ENCODE assay signal across 17 cellular contexts in the genomic region with DNA sequence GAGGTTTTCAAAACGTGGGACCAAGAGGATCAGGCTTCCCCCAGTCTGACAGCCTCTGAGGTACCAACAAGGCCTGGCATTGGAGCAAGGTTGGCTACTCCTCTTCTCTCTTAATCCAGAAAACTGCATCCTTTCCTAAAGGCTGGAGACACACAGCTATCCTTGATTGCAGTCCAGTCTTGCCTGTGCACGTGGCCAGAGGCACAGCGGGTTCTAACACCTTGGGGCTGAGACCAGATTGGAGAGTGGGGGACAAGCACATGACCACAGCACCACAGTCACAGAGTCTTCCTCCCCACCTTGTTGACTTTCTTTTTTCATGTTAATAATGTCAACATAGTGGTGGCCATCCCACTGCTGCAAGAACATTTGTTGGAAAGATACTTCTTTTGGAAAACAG. TPM values are rescaled to one million over a fixed set of nuclear protein-coding genes. Genes with fewer than 3 reads are reported as not detected.
DNase-seq lines count a peak whose midpoint lies in the region; ATAC-seq, FAIRE-seq and TF ChIP-seq lines count a peak whose summit lies in the region.
"Had no signal": no experiment of that assay in that cellular context is flagged by ENCODE, and none has a peak within 500 bp of the region (broad histone marks: within the 10 kb centered on the region; RNA-seq: fewer than 3 reads in every experiment).

No MANE protein-coding gene starts in this region.

- H4K20me1 ChIP-seq in H1 (replicated peaks in 1 of 2; ENCODE audit: control insufficient read depth in 1 of 2, insufficient read depth in 2 of 2, low read length in 2 of 2) = peaks cover 0 to 2% of the 10 kb centered on the region in 2 experiments

- no peak overlapping the region for H4K5ac ChIP-seq in H1 (ENCODE audit: insufficient read length, low read depth, low read length)

- no peak for TF ChIP-seq RAD21 in H1 (IDR thresholded peaks at IDR 0.05 in 1 of 2, conservative IDR thresholded peaks at IDR 0.05 in 1 of 2; ENCODE audit: low read depth in 2 of 2, low read length in 2 of 2)

- TF ChIP-seq EP300 in H1 (IDR thresholded peaks at IDR 0.05; ENCODE audit: borderline replicate concordance in 1 of 2, low read depth in 2 of 2, low read length in 2 of 2) = no peak

- intact Hi-C loops in sciatic nerve (cut with DNase I) = no loop called here

- 59% methylated on average over 3 of the region's 3 CpGs; no CpG with 5 or more reads in 1 of the 2 experiments for WGBS in H1 (ENCODE audit: extremely low coverage in 1 of 2, insufficient coverage in 1 of 2, insufficient read length in 1 of 2, insufficient replicate concordance in 2 of 2, low coverage in 1 of 2, low lambda C conversion rate in 2 of 2, missing lambda C conversion rate in 1 of 2), 2 experiments

- peak overlapping the region; percentile 78 for H3K27ac ChIP-seq in caudate nucleus (ENCODE audit: low read depth, low read length)
- H3K27ac ChIP-seq in H1 (ENCODE audit: low read depth, low read length) = no peak overlapping the region

- CTCF ChIA-PET in H1 (lab: Charles Lee; ENCODE audit: partially characterized antibody) = interaction anchor here (0.6 kb wide), 1 partner anchor 142 kb away, joined by 3 read pairs; no protein-coding TSS in a partner anchor

- no peaks in the 10 kb centered on the region for H3K36me3 Mint-ChIP-seq in activated T-cell treated with anti-CD3 and anti-CD28 coated beads, Interleukin-2, amount 50 U/mL, for 72 hours (ENCODE audit: insufficient read depth in 2 of 2)

- H3K23me2 ChIP-seq in H1 (ENCODE audit: low read depth, low read length) = no peaks in the 10 kb centered on the region

- peaks cover 0 to 2% (median under 1%) of the 10 kb centered on the region in 4 experiments; a peak in 3 of 7 replicates for H3K4me1 ChIP-seq in H1 (replicated peaks in 1 of 4; ENCODE audit: control insufficient read depth in 3 of 4, insufficient read depth in 4 of 4, low read length in 3 of 4)
- H3K4me1 ChIP-seq: HAP-1 had no signal

- no peak overlapping the region for H3K27ac Mint-ChIP-seq in activated T-cell treated with anti-CD3 and anti-CD28 coated beads, Interleukin-2, amount 50 U/mL, for 72 hours
- H3K27ac Mint-ChIP-seq: B cell; CD4-positive, alpha-beta T cell; GM23338 had no signal

- no peak overlapping the region for H3K4ac ChIP-seq in H1 (replicated peaks; ENCODE audit: insufficient read length, low read depth, low read length)

- H2BK15ac ChIP-seq in H1 (ENCODE audit: low read length) = no peak overlapping the region

- no peak for FAIRE-seq in H1 (lab: Jason Lieb, UNC)
- FAIRE-seq: GM12878 had no signal

- H2BK12ac ChIP-seq in H1 (ENCODE audit: low read depth, low read length) = no peak overlapping the region; the same call in 1 of the 2 replicates

- no peaks in the 10 kb centered on the region for H3K27me3 ChIP-seq in H1 (replicated peaks in 1 of 4; ENCODE audit: control insufficient read depth in 3 of 4, extremely low read depth in 1 of 4, insufficient read depth in 3 of 4, low read length in 3 of 4)

- no peak overlapping the region for H3K23ac ChIP-seq in H1 (ENCODE audit: insufficient read length)

- ATAC-seq in sciatic nerve (peak; percentile 48), GM21367 (IDR thresholded peaks at IDR 0.05; ENCODE audit: unreplicated experiment) (no peak)
- ATAC-seq in activated T-cell treated with anti-CD3 and anti-CD28 coated beads, Interleukin-2, amount 50 U/mL, for 72 hours (replicated peaks in 1 of 2) = no peak
- ATAC-seq: GM12878, GM23338 had no signal

- H2BK5ac ChIP-seq in H1 (ENCODE audit: low read depth, low read length) = no peak overlapping the region

- H3K56ac ChIP-seq in H1 (replicated peaks; ENCODE audit: insufficient read length, low read depth, low read length) = no peak overlapping the region

- H3K36me3 ChIP-seq in H1 (ENCODE audit: control insufficient read depth in 2 of 4, insufficient read depth in 4 of 4, low read length in 3 of 4) = no peaks in the 10 kb centered on the region
- H3K36me3 ChIP-seq: HAP-1 had no signal

- no peak overlapping the region for H4K8ac ChIP-seq in H1 (ENCODE audit: extremely low read depth, insufficient read depth, low read length)

- no peak overlapping the region for H4K91ac ChIP-seq in H1 (replicated peaks; ENCODE audit: insufficient read length, low read length)

- H2BK120ac ChIP-seq in H1 (replicated peaks; ENCODE audit: low read depth, low read length) = no peak overlapping the region

- POLR2A ChIA-PET in H1 (lab: Charles Lee; ENCODE audit: partially characterized antibody) = interaction anchor here (0.7 kb wide), 1 partner anchor 13 kb away, joined by 3 read pairs; no protein-coding TSS in a partner anchor

- H3K4me3 Mint-ChIP-seq in activated T-cell treated with anti-CD3 and anti-CD28 coated beads, Interleukin-2, amount 50 U/mL, for 72 hours = no peak overlapping the region
- H3K4me3 Mint-ChIP-seq: B cell; CD4-positive, alpha-beta T cell; GM23338 had no signal

- peaks cover 5% of the 10 kb centered on the region for H3K27me3 Mint-ChIP-seq in activated T-cell treated with anti-CD3 and anti-CD28 coated beads, Interleukin-2, amount 50 U/mL, for 72 hours (ENCODE audit: low read depth)
- H3K27me3 Mint-ChIP-seq: CD4-positive, alpha-beta T cell had no signal

- H2AK5ac ChIP-seq in H1 (ENCODE audit: low read depth, low read length) = no peak overlapping the region

- peaks cover 12% of the 10 kb centered on the region for H3K79me1 ChIP-seq in H1 (ENCODE audit: low read depth, low read length)

- DNase-seq in G401 (ENCODE audit: low spot score) (peak; percentile 72), caudate nucleus (lab: John Stamatoyannopoulos, UW) (peak in 2 of 61 donors; percentile 39 to 55), H1 (ENCODE audit: low read depth in 1 of 2, low spot score in 2 of 2) (no peak), sciatic nerve (ENCODE audit: low spot score) (no peak), AG20443 (ENCODE audit: low spot score) (no peak), HPDE6-E6E7 (ENCODE audit: extremely low spot score) (no peak)
- DNase-seq in activated T-cell treated with anti-CD3 and anti-CD28 coated beads, Interleukin-2, amount 50 U/mL, for 72 hours = no peak
- DNase-seq: ACHN; Calu3; CD4-positive, alpha-beta T cell; DMS 273 treated with DMSO at 0.1 percent for 48 hours had no signal

- no peak overlapping the region for H3K18ac ChIP-seq in H1 (ENCODE audit: extremely low read depth, low read length)

- H3K4me1 Mint-ChIP-seq in activated T-cell treated with anti-CD3 and anti-CD28 coated beads, Interleukin-2, amount 50 U/mL, for 72 hours (ENCODE audit: low read depth) = no peaks in the 10 kb centered on the region
- H3K4me1 Mint-ChIP-seq: B cell had no signal

- no peak overlapping the region for H2AFZ ChIP-seq in H1 (ENCODE audit: low read length)
- H2AFZ ChIP-seq: GM23338 had no signal

- TF ChIP-seq CTCF in H1 (IDR thresholded peaks at IDR 0.05; ENCODE audit: control extremely low read depth in 1 of 3, insufficient read depth in 1 of 3, low read depth in 1 of 3, low read length in 3 of 3) = no peak

- in situ Hi-C loops in G401 (cut with HindIII; ENCODE audit: low sequenced_read_pairs) = no loop called here

- no peak overlapping the region for H3K4me2 ChIP-seq in H1 (ENCODE audit: insufficient read depth in 1 of 2, low read depth in 2 of 2, low read length in 2 of 2)
- H3K4me2 ChIP-seq: GM23338 had no signal

- no peaks in the 10 kb centered on the region for H3K79me2 ChIP-seq in H1 (ENCODE audit: control insufficient read depth in 1 of 2, insufficient read depth in 2 of 2, low read length in 2 of 2)

- H3K14ac ChIP-seq in H1 (ENCODE audit: insufficient read length) = no peak overlapping the region

- H3K9me3 ChIP-seq in H1 (ENCODE audit: insufficient read depth in 2 of 2, low read depth in 1 of 2, low read length in 1 of 2) = no peaks in the 10 kb centered on the region
- H3K9me3 ChIP-seq: HAP-1 had no signal

- H3K4me3 ChIP-seq in H1 (ENCODE audit: extremely low read depth in 1 of 4, insufficient read depth in 2 of 4, low read depth in 3 of 4, low read length in 4 of 4) = no peak overlapping the region
- H3K4me3 ChIP-seq: GM12878, GM23338, HAP-1 had no signal

- no peaks in the 10 kb centered on the region for H3K9me3 Mint-ChIP-seq in activated T-cell treated with anti-CD3 and anti-CD28 coated beads, Interleukin-2, amount 50 U/mL, for 72 hours
- H3K9me3 Mint-ChIP-seq: CD4-positive, alpha-beta T cell; GM23338 had no signal

- H3K9ac ChIP-seq in H1 (replicated peaks in 1 of 4; ENCODE audit: extremely low read depth in 1 of 4, low read depth in 3 of 4, low read length in 3 of 4) = no peak overlapping the region

- no peak for TF ChIP-seq POLR2A in H1 (IDR thresholded peaks at IDR 0.05; ENCODE audit: control extremely low read depth in 1 of 2, low read depth in 2 of 2, low read length in 2 of 2)

- no peak overlapping the region for H2BK20ac ChIP-seq in H1 (ENCODE audit: low read length)

TF ChIP-seq in H1, 55 proteins besides CTCF, POLR2A, EP300 and RAD21:
- TF ChIP-seq, protein P1, sequence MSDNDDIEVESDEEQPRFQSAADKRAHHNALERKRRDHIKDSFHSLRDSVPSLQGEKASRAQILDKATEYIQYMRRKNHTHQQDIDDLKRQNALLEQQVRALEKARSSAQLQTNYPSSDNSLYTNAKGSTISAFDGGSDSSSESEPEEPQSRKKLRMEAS (IDR thresholded peaks at IDR 0.05) = 0 out of 2 replicates have a peak, but pooled peaks have one; percentile 18
- TF ChIP-seq BCL11A (IDR thresholded peaks at IDR 0.05; ENCODE audit: low read depth in 2 of 2, low read length in 2 of 2) = no peak
- no peak for TF ChIP-seq SP2 (IDR thresholded peaks at IDR 0.05; ENCODE audit: low read length)
- TF ChIP-seq PHF8 (conservative IDR thresholded peaks at IDR 0.05; ENCODE audit: low read depth, low read length) = no peak
- TF ChIP-seq, protein P2, sequence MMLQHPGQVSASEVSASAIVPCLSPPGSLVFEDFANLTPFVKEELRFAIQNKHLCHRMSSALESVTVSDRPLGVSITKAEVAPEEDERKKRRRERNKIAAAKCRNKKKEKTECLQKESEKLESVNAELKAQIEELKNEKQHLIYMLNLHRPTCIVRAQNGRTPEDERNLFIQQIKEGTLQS (IDR thresholded peaks at IDR 0.05; ENCODE audit: insufficient read depth, low read depth, low read length) = no peak

RNA-seq across cellular contexts. Expression of a gene that starts 46.9 kb away (rescaled TPM):
- not detected in 2 replicates for total RNA-seq in G401 (2014; rRNA removed; shearing (Covaris generic))
- total RNA-seq in H1 (2021; fragmentation: NEBNext Ultra II Directional; extraction: Animal tissue kit (Norgen Biotek cat#: 25700)) = 30.2 and 34.4 TPM in 2 replicates
- polyA plus RNA-seq in H1 (2011; rRNA removed) = 6.7 and 10.8 TPM in 2 replicates
- polyA plus RNA-seq in H1 (2011; cell fraction: cytosol; rRNA removed) = 5.7 TPM
- polyA plus RNA-seq in H1 (2011; cell fraction: nucleus; rRNA removed) = 14.2 TPM
- 18.7 to 24.3 TPM (median 22.5 TPM) in 4 replicates for polyA plus RNA-seq in H1 (2012, experiment 1 of 2)
- 18.5 TPM for polyA plus RNA-seq in H1 (2012, experiment 2 of 2)
- polyA plus RNA-seq in H1 (2013, experiment 1 of 2) = 11.1 TPM
- 10.6 TPM for polyA plus RNA-seq in H1 (2013, experiment 2 of 2)
- polyA minus RNA-seq in H1 (2011; rRNA and poly(A)+ RNA removed) = 11.8 and 13.1 TPM in 2 replicates
- polyA minus RNA-seq in H1 (2011; cell fraction: cytosol; rRNA and poly(A)+ RNA removed) = 15.0 TPM
- 14.7 TPM for polyA minus RNA-seq in H1 (2011; cell fraction: nucleus; rRNA and poly(A)+ RNA removed)
- 7.9 TPM for total RNA-seq in sciatic nerve
- total RNA-seq in activated T-cell treated with anti-CD3 and anti-CD28 coated beads, Interleukin-2, amount 50 U/mL, for 72 hours = 10 to 100 TPM; 12.2 to 21.0 TPM
- total RNA-seq: A172, Calu3 had no signal
